ENCODE assay signal across 8 cellular contexts in the genomic region with DNA sequence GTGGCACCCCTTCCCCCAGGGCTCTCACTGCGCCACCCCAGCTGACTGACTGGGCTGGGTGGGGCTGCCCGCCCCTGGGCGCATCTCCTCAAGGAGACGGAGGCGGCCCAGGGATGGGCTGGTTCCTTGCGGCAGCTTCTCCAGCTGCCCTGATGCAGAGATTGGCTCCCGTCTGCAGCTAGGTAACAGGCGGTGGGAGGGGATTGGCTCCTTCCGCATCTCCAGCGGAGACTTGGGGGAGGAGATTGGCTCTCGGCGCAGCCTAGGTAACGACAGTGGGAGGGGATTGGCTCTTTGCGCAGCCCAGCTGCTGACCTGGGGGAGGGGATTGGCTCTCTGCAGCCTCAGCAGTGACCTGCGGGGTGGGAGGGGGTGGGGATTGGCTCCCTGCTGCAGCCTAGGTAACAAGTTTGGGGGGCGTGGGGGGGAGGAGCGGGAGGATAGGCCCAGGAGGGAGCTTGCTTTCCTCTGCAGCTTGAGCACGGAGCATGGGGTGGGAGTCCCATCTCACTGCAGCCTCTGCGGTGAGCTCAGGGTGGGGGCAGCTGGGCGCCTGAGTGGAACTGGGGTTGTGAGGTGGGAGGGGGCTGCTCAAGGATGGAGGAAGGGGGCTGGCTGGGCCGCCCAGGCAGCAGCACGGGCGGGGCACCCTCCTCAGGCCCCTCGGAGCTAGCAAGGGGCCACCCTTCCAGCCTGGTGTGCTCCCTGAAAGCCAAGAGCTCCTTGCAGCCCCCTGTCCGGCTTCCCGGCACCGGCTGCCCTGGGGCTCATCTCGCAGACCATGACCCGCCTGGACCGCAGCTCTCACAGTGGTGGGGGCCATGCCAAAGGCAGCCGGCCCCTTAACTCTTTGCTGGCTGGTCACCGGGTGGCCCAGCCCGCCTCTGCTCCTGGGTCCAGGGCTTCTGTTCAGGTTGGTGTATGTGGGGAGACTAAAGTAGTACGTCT. TPM values are rescaled to one million over a fixed set of nuclear protein-coding genes. Genes with fewer than 3 reads are reported as not detected.
A peak's percentile ranks its signal among the peaks of the same experiment; 100 is the strongest.
DNase-seq lines count a peak whose midpoint lies in the region; ATAC-seq, FAIRE-seq and TF ChIP-seq lines count a peak whose summit lies in the region.

No MANE protein-coding gene starts in this region.

- peak overlapping the region; percentile 56 for H3K4me3 Mint-ChIP-seq in activated CD4-positive, alpha-beta T cell treated with anti-CD3 and anti-CD28 coated beads, Interleukin-2, amount 10 ng/mL, durations not matched to agents 24 days and 14 days

- TF ChIP-seq CTCF in OCI-LY1 (IDR thresholded peaks at IDR 0.05; ENCODE audit: low read length) (no peak), upper lobe of right lung (IDR thresholded peaks at IDR 0.05) (no peak)

- intact Hi-C loops in activated CD4-positive, alpha-beta T cell treated with anti-CD3 and anti-CD28 coated beads, Interleukin-2, amount 10 ng/mL, durations not matched to agents 24 days and 14 days (cut with micrococcal nuclease) = no loop called here
- intact Hi-C loops in upper lobe of right lung (cut with DNase I) = no loop called here

- DNase-seq in activated CD4-positive, alpha-beta T cell treated with anti-CD3 and anti-CD28 coated beads, Interleukin-2, amount 10 ng/mL, durations not matched to agents 24 days and 14 days = no peak
- DNase-seq in activated CD4-positive, alpha-beta T cell treated with anti-CD3 and anti-CD28 coated beads for 48 hours = no peak
- DNase-seq in mesenchymal stem cell = peak; percentile 93
- DNase-seq in upper lobe of right lung = peak; percentile 72
- DNase-seq in SW480 (ENCODE audit: low spot score) = no peak

- H3K4me2 ChIP-seq in OCI-LY1 (ENCODE audit: low read length) (peak overlapping the region; percentile 35; the same call in 1 of the 2 replicates), mesenchymal stem cell (ENCODE audit: low read length, poor library complexity, severe bottlenecking) (peak overlapping the region; percentile 58)

- no peaks in the 10 kb centered on the region for H3K27me3 Mint-ChIP-seq in activated CD4-positive, alpha-beta T cell treated with anti-CD3 and anti-CD28 coated beads, Interleukin-2, amount 10 ng/mL, durations not matched to agents 24 days and 14 days

- no peak overlapping the region; the same call in 1 of the 2 replicates for H3K9ac ChIP-seq in OCI-LY1 (ENCODE audit: low read length)
- H3K9ac ChIP-seq in mesenchymal stem cell (ENCODE audit: low read length) = peak overlapping the region; percentile 91

- peaks cover 33% of the 10 kb centered on the region for H3K79me1 ChIP-seq in mesenchymal stem cell (replicated peaks; ENCODE audit: low read length, poor library complexity, severe bottlenecking)

- H2AFZ ChIP-seq in OCI-LY1 (ENCODE audit: low read length) (no peak overlapping the region), mesenchymal stem cell (ENCODE audit: low read depth, low read length) (no peak overlapping the region)

- H2AK5ac ChIP-seq in mesenchymal stem cell (ENCODE audit: low read length, severe bottlenecking) = no peak overlapping the region

- H3K23ac ChIP-seq in mesenchymal stem cell (ENCODE audit: low read length in 2 of 2) = peak overlapping the region in 1 of 2 experiments; percentile 41

- H4K8ac ChIP-seq in mesenchymal stem cell (ENCODE audit: low read length) = peak overlapping the region; percentile 51

- no peaks in the 10 kb centered on the region for H3K27me3 ChIP-seq in OCI-LY1 (ENCODE audit: insufficient read depth, low read length)
- no peaks in the 10 kb centered on the region for H3K27me3 ChIP-seq in mesenchymal stem cell (ENCODE audit: control insufficient read depth in 1 of 2, insufficient read depth in 1 of 2, low read length in 2 of 2)
- H3K27me3 ChIP-seq in upper lobe of right lung = no peaks in the 10 kb centered on the region

- ATAC-seq in upper lobe of right lung (peak; percentile 68), GM21390 (IDR thresholded peaks at IDR 0.05; ENCODE audit: unreplicated experiment) (no peak)

- H3K9me3 ChIP-seq in OCI-LY1 (ENCODE audit: low read length) (no peaks in the 10 kb centered on the region), mesenchymal stem cell (ENCODE audit: control insufficient read depth, low read length) (no peaks in the 10 kb centered on the region), upper lobe of right lung (no peaks in the 10 kb centered on the region)

- H3K9me3 Mint-ChIP-seq in activated CD4-positive, alpha-beta T cell treated with anti-CD3 and anti-CD28 coated beads, Interleukin-2, amount 10 ng/mL, durations not matched to agents 24 days and 14 days = no peaks in the 10 kb centered on the region

- H3K27ac ChIP-seq in OCI-LY1 (ENCODE audit: low read depth, low read length, poor library complexity, severe bottlenecking) (peak overlapping the region; percentile 77), mesenchymal stem cell (ENCODE audit: low read length, poor library complexity, severe bottlenecking) (peak overlapping the region; percentile 78), upper lobe of right lung (peak overlapping the region; percentile 99)

- peaks cover 77% of the 10 kb centered on the region for H3K36me3 Mint-ChIP-seq in activated CD4-positive, alpha-beta T cell treated with anti-CD3 and anti-CD28 coated beads, Interleukin-2, amount 10 ng/mL, durations not matched to agents 24 days and 14 days (ENCODE audit: low read depth)

- peak overlapping the region; percentile 95 for H3K27ac Mint-ChIP-seq in activated CD4-positive, alpha-beta T cell treated with anti-CD3 and anti-CD28 coated beads, Interleukin-2, amount 10 ng/mL, durations not matched to agents 24 days and 14 days

- peak overlapping the region; percentile 33 for H2BK15ac ChIP-seq in mesenchymal stem cell (ENCODE audit: low read depth, poor library complexity, severe bottlenecking)

- peak overlapping the region in 1 of 2 experiments; percentile 96 for H2BK12ac ChIP-seq in mesenchymal stem cell (ENCODE audit: low read length in 2 of 2)

- no peak overlapping the region for H3K14ac ChIP-seq in mesenchymal stem cell (ENCODE audit: low read length in 2 of 2)

- H3K9me2 ChIP-seq in OCI-LY1 (ENCODE audit: low read depth, low read length) = no peaks in the 10 kb centered on the region

- H3F3A ChIP-seq in OCI-LY1 (ENCODE audit: insufficient read depth, low read length) = no peaks in the 10 kb centered on the region

- H3K36me3 ChIP-seq in OCI-LY1 (ENCODE audit: insufficient read depth, low read length) = peaks cover 87% of the 10 kb centered on the region
- H3K36me3 ChIP-seq in mesenchymal stem cell (ENCODE audit: control insufficient read depth in 1 of 2, insufficient read depth in 2 of 2, low read depth in 1 of 2, low read length in 2 of 2) = peaks cover 69 to 72% of the 10 kb centered on the region in 2 experiments
- peaks cover 71% of the 10 kb centered on the region for H3K36me3 ChIP-seq in upper lobe of right lung

- H3K4me1 ChIP-seq in OCI-LY1 (ENCODE audit: insufficient read depth, low read length, severe bottlenecking) (peaks cover 69% of the 10 kb centered on the region), mesenchymal stem cell (ENCODE audit: control insufficient read depth, insufficient read depth, low read depth, low read length) (peaks cover 56% of the 10 kb centered on the region), upper lobe of right lung (peaks cover 63% of the 10 kb centered on the region)

- WGBS in mesenchymal stem cell = 21% methylated on average over 34 of the region's 34 CpGs

- peak overlapping the region; percentile 67 for H2BK120ac ChIP-seq in mesenchymal stem cell (ENCODE audit: low read depth, low read length)

- peaks cover 10% of the 10 kb centered on the region; the same call in 1 of the 2 replicates for H3K79me2 ChIP-seq in OCI-LY1 (ENCODE audit: insufficient read depth, low read length)

- no peak overlapping the region for H2BK5ac ChIP-seq in mesenchymal stem cell (ENCODE audit: low read depth, low read length, poor library complexity, severe bottlenecking)

- peaks cover 52% of the 10 kb centered on the region for H3K4me1 Mint-ChIP-seq in activated CD4-positive, alpha-beta T cell treated with anti-CD3 and anti-CD28 coated beads, Interleukin-2, amount 10 ng/mL, durations not matched to agents 24 days and 14 days

- H3K18ac ChIP-seq in mesenchymal stem cell (ENCODE audit: low read depth in 1 of 2, low read length in 2 of 2) = peak overlapping the region; percentile 40 to 92

- H3K4me3 ChIP-seq in OCI-LY1 (ENCODE audit: low read depth, low read length, poor library complexity, severe bottlenecking) = no peak overlapping the region
- H3K4me3 ChIP-seq in mesenchymal stem cell (ENCODE audit: insufficient read depth in 1 of 2, low read depth in 1 of 2, low read length in 2 of 2) = peak overlapping the region; percentile 40 to 84
- peak overlapping the region; percentile 31 for H3K4me3 ChIP-seq in upper lobe of right lung

- peak overlapping the region; percentile 37 to 59 for H3K4ac ChIP-seq in mesenchymal stem cell (ENCODE audit: low read depth in 1 of 2, low read length in 2 of 2)

- peak overlapping the region; percentile 63 for H4K91ac ChIP-seq in mesenchymal stem cell (ENCODE audit: low read length)

- FAIRE-seq in endometrium (lab: Jason Lieb, UNC) = peak; percentile 21

- no peaks in the 10 kb centered on the region for H4K20me1 ChIP-seq in OCI-LY1 (ENCODE audit: insufficient read depth, low read length)

RNA-seq across cellular contexts. Expression of gene NFE2L1, which starts 6.4 kb away (rescaled TPM):
- total RNA-seq in activated CD4-positive, alpha-beta T cell treated with anti-CD3 and anti-CD28 coated beads, Interleukin-2, amount 10 ng/mL, durations not matched to agents 24 days and 14 days = 85.2 and 93.1 TPM in 2 replicates
- 172 TPM for polyA plus RNA-seq in mesenchymal stem cell (2013, experiment 1 of 2)
- polyA plus RNA-seq in mesenchymal stem cell (2013, experiment 2 of 2) = 169 TPM
- total RNA-seq in upper lobe of right lung = 201 TPM

RNA-seq across cellular contexts. Expression of gene COPZ2, which starts 16.9 kb away (rescaled TPM):
- 4.4 and 4.5 TPM in 2 replicates for total RNA-seq in activated CD4-positive, alpha-beta T cell treated with anti-CD3 and anti-CD28 coated beads, Interleukin-2, amount 10 ng/mL, durations not matched to agents 24 days and 14 days
- polyA plus RNA-seq in mesenchymal stem cell (2013, experiment 1 of 2) = 148 TPM
- 153 TPM for polyA plus RNA-seq in mesenchymal stem cell (2013, experiment 2 of 2)
- total RNA-seq in upper lobe of right lung = 24.5 TPM

RNA-seq across cellular contexts. Expression of gene CBX1, which starts 46.8 kb away (rescaled TPM):
- total RNA-seq in activated CD4-positive, alpha-beta T cell treated with anti-CD3 and anti-CD28 coated beads, Interleukin-2, amount 10 ng/mL, durations not matched to agents 24 days and 14 days = 61.3 and 64.6 TPM in 2 replicates
- 52.3 TPM for polyA plus RNA-seq in mesenchymal stem cell (2013, experiment 1 of 2)
- 51.7 TPM for polyA plus RNA-seq in mesenchymal stem cell (2013, experiment 2 of 2)
- total RNA-seq in upper lobe of right lung = 34.0 TPM

RNA-seq across cellular contexts. Expression of gene SNX11, which starts 53.1 kb away (rescaled TPM):
- total RNA-seq in activated CD4-positive, alpha-beta T cell treated with anti-CD3 and anti-CD28 coated beads, Interleukin-2, amount 10 ng/mL, durations not matched to agents 24 days and 14 days = 33.3 and 34.9 TPM in 2 replicates
- 10.8 TPM for polyA plus RNA-seq in mesenchymal stem cell (2013, experiment 1 of 2)
- 11.7 TPM for polyA plus RNA-seq in mesenchymal stem cell (2013, experiment 2 of 2)
- 20.8 TPM for total RNA-seq in upper lobe of right lung

Comparison
In these comparisons a context has a peak if more than half of its experiments do, and no peak if none do; other contexts are left out.
1. DNase-seq: peak in mesenchymal stem cell (single experiment) and upper lobe of right lung (single experiment); none in activated CD4-positive, alpha-beta T cell treated with anti-CD3 and anti-CD28 coated beads, Interleukin-2, amount 10 ng/mL, durations not matched to agents 24 days and 14 days (single experiment), activated CD4-positive, alpha-beta T cell treated with anti-CD3 and anti-CD28 coated beads for 48 hours (single experiment) and SW480 (single experiment).
2. Peak in every context shown above with its lines, with median percentiles within 50 percentile points of each other: H3K27ac ChIP-seq.